In the genomic region with DNA sequence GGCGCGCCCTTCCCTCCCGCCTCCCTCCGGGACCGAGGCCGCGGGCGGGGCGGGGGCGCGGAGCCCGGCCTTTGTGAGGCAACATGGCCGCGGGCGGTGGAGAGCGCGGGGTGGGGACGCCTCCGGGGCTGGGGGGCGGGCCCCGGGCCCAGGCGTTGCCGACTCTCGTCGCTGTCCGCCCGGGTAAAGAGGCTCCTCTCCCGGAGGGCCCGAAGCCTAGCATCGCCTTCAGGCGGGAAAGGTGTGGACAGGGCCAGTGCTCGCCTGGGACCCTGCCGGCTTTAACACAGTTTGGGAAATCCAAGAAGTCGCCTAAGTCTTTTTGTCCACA, we compare ENCODE assay signal across 8 cellular contexts. TPM values are rescaled to one million over a fixed set of nuclear protein-coding genes. Genes with fewer than 3 reads are reported as not detected.
DNase-seq lines count a peak whose midpoint lies in the region; FAIRE-seq and TF ChIP-seq lines count a peak whose summit lies in the region.

No MANE protein-coding gene starts in this region.

- peaks cover 6% of the 10 kb centered on the region for H3K27me3 ChIP-seq in Loucy (ENCODE audit: insufficient read depth, low read length, poor library complexity, severe bottlenecking)
- no peaks in the 10 kb centered on the region for H3K27me3 ChIP-seq in mesendoderm (ENCODE audit: insufficient read depth, low read length, poor library complexity)

- H3K4me1 ChIP-seq in Loucy (ENCODE audit: insufficient read depth, low read length, poor library complexity, severe bottlenecking) = peaks cover 40% of the 10 kb centered on the region
- peaks cover 18% of the 10 kb centered on the region for H3K4me1 ChIP-seq in mesendoderm (ENCODE audit: control insufficient read depth, low read depth, low read length)

- H2BK15ac ChIP-seq in mesendoderm (replicated peaks; ENCODE audit: low read depth) = no peak overlapping the region

- peak overlapping the region; percentile 97 for H2AK5ac ChIP-seq in mesendoderm (ENCODE audit: low read length)

- TF ChIP-seq POLR2A in H54 (IDR thresholded peaks at IDR 0.05; ENCODE audit: low read depth, low read length) = no peak

- peak overlapping the region; percentile 39 for H2BK120ac ChIP-seq in mesendoderm (ENCODE audit: low read depth, low read length)

- H3K4me3 ChIP-seq in Loucy (ENCODE audit: low read length, poor library complexity, severe bottlenecking) = peak overlapping the region; percentile 92
- H3K4me3 ChIP-seq in mesendoderm (ENCODE audit: low read length) = peak overlapping the region; percentile 100

- H3K9ac ChIP-seq in Loucy (ENCODE audit: low read depth, low read length, poor library complexity, severe bottlenecking) = peak overlapping the region; percentile 93
- peak overlapping the region; percentile 100 for H3K9ac ChIP-seq in mesendoderm (ENCODE audit: low read length)

- peak overlapping the region; percentile 98 for H3K18ac ChIP-seq in mesendoderm (ENCODE audit: low read length)

- DNase-seq in NCI-H1105 (lab: John Stamatoyannopoulos, UW) (peak; percentile 30), NCI-H1105 treated with DMSO at 0.1 percent for 48 hours (lab: John Stamatoyannopoulos, UW) (no peak), H54 (ENCODE audit: insufficient read length, low spot score) (peak; percentile 40), mesendoderm (peak; percentile 71)
- DNase-seq in activated CD4-positive, alpha-beta T cell treated with anti-CD3 and anti-CD28 coated beads, Interleukin-2, amount 50 U/mL, for 1 hour = peak; percentile 67
- peak; percentile 68 for DNase-seq in effector CD8-positive, alpha-beta T cell (lab: John Stamatoyannopoulos, UW)
- peak; percentile 29 to 58 for DNase-seq in stimulated activated CD8-positive, alpha-beta memory T cell treated with anti-CD3 and anti-CD28 coated beads, Interleukin-2, amount 100 ng/mL, for 1 hour (ENCODE audit: low read depth in 2 of 2)

- no peak overlapping the region for H2AFZ ChIP-seq in Loucy (ENCODE audit: low read length)

- TF ChIP-seq CTCF in Loucy (conservative IDR thresholded peaks at IDR 0.05; ENCODE audit: low read length) = no peak

- H3K27ac ChIP-seq in mesendoderm (ENCODE audit: low read depth, low read length) = peak overlapping the region; percentile 95

- peaks cover 5% of the 10 kb centered on the region for H3F3A ChIP-seq in Loucy (ENCODE audit: low read depth)

- no peaks in the 10 kb centered on the region for H3K9me2 ChIP-seq in Loucy (replicated peaks; ENCODE audit: low read depth, low read length)

- no peak overlapping the region for H3K23ac ChIP-seq in mesendoderm (ENCODE audit: low read length)

- H3K4ac ChIP-seq in mesendoderm (ENCODE audit: low read depth, low read length) = peak overlapping the region; percentile 97

- no peak overlapping the region for H4K8ac ChIP-seq in mesendoderm (ENCODE audit: low read depth, low read length)

- WGBS in mesendoderm (ENCODE audit: extremely low coverage, insufficient coverage, low lambda C conversion rate) = no CpG with 5 or more reads among the region's 34 CpGs

- no peak overlapping the region for H4K5ac ChIP-seq in mesendoderm (ENCODE audit: low read length)

- H4K20me1 ChIP-seq in Loucy (ENCODE audit: insufficient read depth, low read length, poor library complexity, severe bottlenecking) = peaks cover 46% of the 10 kb centered on the region

- H3K79me1 ChIP-seq in mesendoderm (ENCODE audit: low read length) = peaks cover 20% of the 10 kb centered on the region

- H3K9me3 ChIP-seq in Loucy (ENCODE audit: insufficient read depth, low read depth, low read length) = no peaks in the 10 kb centered on the region

- peak overlapping the region; percentile 35 for H2BK5ac ChIP-seq in mesendoderm (ENCODE audit: low read length)

- H3K36me3 ChIP-seq in Loucy (ENCODE audit: insufficient read depth, low read length) = no peaks in the 10 kb centered on the region
- peaks cover 3% of the 10 kb centered on the region for H3K36me3 ChIP-seq in mesendoderm (ENCODE audit: control insufficient read depth, insufficient read depth, low read length)

- H3K79me2 ChIP-seq in Loucy (ENCODE audit: insufficient read depth, low read length) = peaks cover 59% of the 10 kb centered on the region
- peaks cover 47% of the 10 kb centered on the region for H3K79me2 ChIP-seq in mesendoderm (ENCODE audit: control insufficient read depth, insufficient read depth, low read length)

- peak overlapping the region; percentile 79 for H3K4me2 ChIP-seq in Loucy (ENCODE audit: low read depth, low read length, poor library complexity, severe bottlenecking)
- H3K4me2 ChIP-seq in mesendoderm (ENCODE audit: low read length) = peak overlapping the region; percentile 97

- no peak for FAIRE-seq in H54 (lab: Jason Lieb, UNC)

- peak overlapping the region; percentile 99 for H3K56ac ChIP-seq in mesendoderm (ENCODE audit: low read length)

RNA-seq across cellular contexts. Expression of a gene that starts 0.4 kb away (rescaled TPM):
- polyA plus RNA-seq in mesendoderm (2013, experiment 1 of 2) = 26.3 TPM
- 27.0 TPM for polyA plus RNA-seq in mesendoderm (2013, experiment 2 of 2)

RNA-seq across cellular contexts. Expression of a gene that starts 35.5 kb away (rescaled TPM):
- 750 TPM for polyA plus RNA-seq in mesendoderm (2013, experiment 1 of 2)
- 738 TPM for polyA plus RNA-seq in mesendoderm (2013, experiment 2 of 2)

RNA-seq across cellular contexts. Expression of a gene that starts 36.6 kb away (rescaled TPM):
- polyA plus RNA-seq in mesendoderm (2013, experiment 1 of 2) = 22.5 TPM
- polyA plus RNA-seq in mesendoderm (2013, experiment 2 of 2) = 21.9 TPM

RNA-seq across cellular contexts. Expression of a gene that starts 51.2 kb away (rescaled TPM):
- polyA plus RNA-seq in mesendoderm (2013, experiment 1 of 2) = 24.9 TPM
- polyA plus RNA-seq in mesendoderm (2013, experiment 2 of 2) = 24.7 TPM

RNA-seq across cellular contexts. Expression of a gene that starts 59.5 kb away (rescaled TPM):
- polyA plus RNA-seq in mesendoderm (2013, experiment 1 of 2) = 5.3 TPM
- polyA plus RNA-seq in mesendoderm (2013, experiment 2 of 2) = 4.2 TPM
